In the genomic region with DNA sequence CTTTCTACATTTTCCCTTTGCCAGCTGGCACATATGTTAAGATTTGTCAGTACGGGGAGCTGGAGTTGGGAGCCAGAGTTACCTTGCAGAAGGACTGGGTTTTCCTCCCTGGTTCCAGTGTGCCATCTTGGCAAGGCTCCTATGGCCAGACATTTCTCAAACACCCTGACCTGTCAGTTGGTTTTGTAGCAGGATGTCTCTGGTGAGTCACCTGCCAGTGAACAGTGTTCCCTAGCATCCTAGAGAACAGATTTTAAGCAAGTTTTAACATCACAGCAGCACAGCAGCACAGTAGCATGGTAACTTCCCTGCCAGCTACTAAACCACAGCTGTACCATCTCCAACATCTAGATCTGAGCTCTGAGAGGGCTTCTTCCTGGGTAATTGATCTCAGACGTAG, we compare ENCODE assay signal across 20 cellular contexts. TPM values are rescaled to one million over a fixed set of nuclear protein-coding genes. Genes with fewer than 3 reads are reported as not detected.
DNase-seq lines count a peak whose midpoint lies in the region; FAIRE-seq and TF ChIP-seq lines count a peak whose summit lies in the region.
"Had no signal": no experiment of that assay in that cellular context is flagged by ENCODE, and none has a peak within 500 bp of the region (broad histone marks: within the 10 kb centered on the region; RNA-seq: fewer than 3 reads in every experiment).

No MANE protein-coding gene starts in this region.

- H3K36me3 ChIP-seq in bronchial epithelial cell (ENCODE audit: control insufficient read depth, insufficient read depth, low read length), result no peaks in the 10 kb centered on the region
- H3K36me3 ChIP-seq in keratinocyte (ENCODE audit: control insufficient read depth in 2 of 2, extremely low read depth in 1 of 2, insufficient read depth in 2 of 2, low read length in 2 of 2), result no peaks in the 10 kb centered on the region
- H3K36me3 ChIP-seq: HAP-1 had no signal

- H3K4me2 ChIP-seq in keratinocyte (ENCODE audit: control insufficient read depth, extremely low read depth, insufficient read depth, low read depth, low read length), result no peak overlapping the region
- H3K4me2 ChIP-seq: PC-9 had no signal

- H2AFZ ChIP-seq in keratinocyte (ENCODE audit: control insufficient read depth, low read length), result no peak overlapping the region
- H2AFZ ChIP-seq: PC-9 had no signal

- no peak overlapping the region for H3K27ac ChIP-seq in keratinocyte (ENCODE audit: control insufficient read depth, insufficient read depth, low read length)
- H3K27ac ChIP-seq: PC-9 had no signal

- dilution Hi-C loops in keratinocyte (cut with MboI; ENCODE audit: extremely low pct_ligation_motif_present, low sequenced_read_pairs), result no loop called here

- DNase-seq in ELR (ENCODE audit: low read depth) (peak; percentile 42), NCI-H226 (peak; percentile 48), bronchial epithelial cell (ENCODE audit: low read depth) (peak; percentile 64), keratinocyte (ENCODE audit: low read depth, low spot score) (no peak), SIG-M5 (lab: John Stamatoyannopoulos, UW) (no peak), cerebellum (ENCODE audit: low spot score) (no peak), nucleus accumbens (lab: John Stamatoyannopoulos, UW) (no peak)
- DNase-seq: CD4-positive, alpha-beta memory T cell; DND-41; GF-D8; NCI-H1417 treated with DMSO at 0.1 percent for 48 hours; NCI-H187 treated with DMSO at 0.1 percent for 48 hours; NCI-H345; NCI-H524 treated with DMSO at 0.1 percent for 48 hours; PC-9; SW 1271 had no signal

- TF ChIP-seq CTCF in bronchial epithelial cell (IDR thresholded peaks at IDR 0.05; ENCODE audit: insufficient read depth, low read length, severe bottlenecking), result no peak
- TF ChIP-seq CTCF in keratinocyte (optimal IDR thresholded peaks at IDR 0.05 in 1 of 3, IDR thresholded peaks at IDR 0.05 in 1 of 3, conservative IDR thresholded peaks at IDR 0.05 in 1 of 3; ENCODE audit: extremely low read depth in 1 of 3, insufficient read depth in 2 of 3, low read length in 3 of 3), result no peak

- no peak overlapping the region for H3K9ac ChIP-seq in keratinocyte (ENCODE audit: control insufficient read depth, extremely low read depth, insufficient read depth, low read length)

- peaks cover 13% of the 10 kb centered on the region for H3K4me1 ChIP-seq in keratinocyte (ENCODE audit: control insufficient read depth, extremely low read depth, insufficient read depth, low read length)
- H3K4me1 ChIP-seq: HAP-1 had no signal

- H4K20me1 ChIP-seq in keratinocyte (ENCODE audit: control insufficient read depth, extremely low read depth, insufficient read depth, low read length), result no peaks in the 10 kb centered on the region

- H3K4me3 ChIP-seq in bronchial epithelial cell (ENCODE audit: low read depth, low read length) (no peak overlapping the region), keratinocyte (ENCODE audit: control insufficient read depth in 2 of 3, extremely low read depth in 1 of 3, insufficient read depth in 2 of 3, low read depth in 1 of 3, low read length in 3 of 3) (no peak overlapping the region)
- H3K4me3 ChIP-seq: HAP-1, K562, PC-9 had no signal

- H3K27me3 ChIP-seq in bronchial epithelial cell (ENCODE audit: control insufficient read depth, insufficient read depth, low read length), result no peaks in the 10 kb centered on the region
- no peaks in the 10 kb centered on the region for H3K27me3 ChIP-seq in keratinocyte (ENCODE audit: control insufficient read depth, extremely low read depth, insufficient read depth, low read length)

- no peaks in the 10 kb centered on the region for H3K9me3 ChIP-seq in keratinocyte (ENCODE audit: control insufficient read depth, low read depth, low read length)
- H3K9me3 ChIP-seq: HAP-1 had no signal

- no peak for FAIRE-seq in bronchial epithelial cell (lab: Jason Lieb, UNC)
- FAIRE-seq in keratinocyte (lab: Jason Lieb, UNC), result peak; percentile 97
- FAIRE-seq: A204.1, D721Med, K562 had no signal

- H3K9me1 ChIP-seq in keratinocyte (ENCODE audit: control insufficient read depth, extremely low read depth, insufficient read depth, low read length), result no peaks in the 10 kb centered on the region

- no peaks in the 10 kb centered on the region for H3K79me2 ChIP-seq in keratinocyte (ENCODE audit: control insufficient read depth, insufficient read depth, low read length)

RNA-seq across cellular contexts. Expression of a gene that starts 26.2 kb away (rescaled TPM):
- total RNA-seq in bronchial epithelial cell, result 128 and 173 TPM in 2 replicates
- 62.6 to 121 TPM (median 81.3 TPM) in 3 replicates for polyA plus RNA-seq in keratinocyte
- 353 TPM for polyA plus RNA-seq in keratinocyte (2011; ENCODE audit: low read depth)
- 51.6 and 77.8 TPM in 2 replicates for polyA plus RNA-seq in keratinocyte (2011; cell fraction: cytosol; rRNA removed)
- 72.4 and 135 TPM in 2 replicates for polyA plus RNA-seq in keratinocyte (2011; cell fraction: nucleus; rRNA removed)
- polyA plus RNA-seq in keratinocyte (2012; ENCODE audit: low replicate concordance), result 70.7 and 116 TPM in 2 replicates
- 5.2 to 65.1 TPM (median 21.7 TPM) in 3 replicates for polyA minus RNA-seq in keratinocyte
- polyA minus RNA-seq in keratinocyte (2011; cell fraction: cytosol; rRNA and poly(A)+ RNA removed), result 63.1 TPM
- 67.3 and 125 TPM in 2 replicates for polyA minus RNA-seq in keratinocyte (2011; cell fraction: nucleus; rRNA and poly(A)+ RNA removed)
- 88.5 TPM for total RNA-seq in cerebellum

Comparison
In these comparisons a context has a peak if more than half of its experiments do, and no peak if none do; other contexts are left out.
1. DNase-seq: peak in ELR (single experiment), NCI-H226 (single experiment) and bronchial epithelial cell (single experiment); none in keratinocyte (single experiment), SIG-M5 (single experiment), cerebellum (single experiment) and nucleus accumbens (0 of 56).